In the genomic region with DNA sequence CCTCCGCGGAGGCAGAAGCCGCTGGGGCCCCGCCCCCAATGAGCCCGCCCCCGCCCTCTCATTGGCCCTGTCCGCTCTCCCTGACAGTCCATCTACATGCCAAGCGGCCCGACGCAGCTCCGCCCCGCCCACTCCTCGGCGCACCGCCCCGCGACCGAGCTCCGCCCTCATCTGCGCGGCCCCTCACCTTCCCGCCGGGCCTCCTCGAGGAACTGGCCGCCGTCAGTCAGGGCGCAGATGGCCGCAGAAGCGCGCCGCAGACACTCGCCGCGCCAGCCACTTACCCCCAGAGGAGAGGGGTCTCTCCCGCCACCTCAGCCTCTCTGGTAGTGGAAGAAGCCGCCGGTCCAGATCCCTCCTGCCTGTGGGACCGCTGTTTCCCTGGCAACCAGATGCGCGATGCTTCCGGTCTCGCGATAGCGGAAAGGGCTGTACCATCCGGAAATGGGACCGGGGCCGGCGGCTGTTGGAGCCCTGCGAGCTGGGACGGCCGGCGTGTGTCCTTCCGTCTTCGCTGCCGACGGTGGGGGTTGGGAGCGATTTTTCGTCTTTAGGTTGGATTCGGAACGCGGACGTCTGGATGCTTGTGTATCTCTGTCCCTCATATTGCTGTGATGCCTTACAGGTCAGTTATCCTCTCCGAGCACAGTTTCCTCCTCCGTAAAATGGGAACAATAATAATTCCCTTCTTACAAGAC, we compare ENCODE assay signal across 1 cellular context.
A peak's percentile ranks its signal among the peaks of the same experiment; 100 is the strongest.
TF ChIP-seq lines count a peak whose summit lies in the region.

A gene (minus strand): TSS at position 401 of the 698 bp plus-strand sequence. CDS start 6,317 bp downstream, outside the sequence.

TF ChIP-seq in HepG2, 621 proteins besides CTCF, POLR2A, EP300 and RAD21 (continued from another document and continues in another):
- TF ChIP-seq, protein P1, sequence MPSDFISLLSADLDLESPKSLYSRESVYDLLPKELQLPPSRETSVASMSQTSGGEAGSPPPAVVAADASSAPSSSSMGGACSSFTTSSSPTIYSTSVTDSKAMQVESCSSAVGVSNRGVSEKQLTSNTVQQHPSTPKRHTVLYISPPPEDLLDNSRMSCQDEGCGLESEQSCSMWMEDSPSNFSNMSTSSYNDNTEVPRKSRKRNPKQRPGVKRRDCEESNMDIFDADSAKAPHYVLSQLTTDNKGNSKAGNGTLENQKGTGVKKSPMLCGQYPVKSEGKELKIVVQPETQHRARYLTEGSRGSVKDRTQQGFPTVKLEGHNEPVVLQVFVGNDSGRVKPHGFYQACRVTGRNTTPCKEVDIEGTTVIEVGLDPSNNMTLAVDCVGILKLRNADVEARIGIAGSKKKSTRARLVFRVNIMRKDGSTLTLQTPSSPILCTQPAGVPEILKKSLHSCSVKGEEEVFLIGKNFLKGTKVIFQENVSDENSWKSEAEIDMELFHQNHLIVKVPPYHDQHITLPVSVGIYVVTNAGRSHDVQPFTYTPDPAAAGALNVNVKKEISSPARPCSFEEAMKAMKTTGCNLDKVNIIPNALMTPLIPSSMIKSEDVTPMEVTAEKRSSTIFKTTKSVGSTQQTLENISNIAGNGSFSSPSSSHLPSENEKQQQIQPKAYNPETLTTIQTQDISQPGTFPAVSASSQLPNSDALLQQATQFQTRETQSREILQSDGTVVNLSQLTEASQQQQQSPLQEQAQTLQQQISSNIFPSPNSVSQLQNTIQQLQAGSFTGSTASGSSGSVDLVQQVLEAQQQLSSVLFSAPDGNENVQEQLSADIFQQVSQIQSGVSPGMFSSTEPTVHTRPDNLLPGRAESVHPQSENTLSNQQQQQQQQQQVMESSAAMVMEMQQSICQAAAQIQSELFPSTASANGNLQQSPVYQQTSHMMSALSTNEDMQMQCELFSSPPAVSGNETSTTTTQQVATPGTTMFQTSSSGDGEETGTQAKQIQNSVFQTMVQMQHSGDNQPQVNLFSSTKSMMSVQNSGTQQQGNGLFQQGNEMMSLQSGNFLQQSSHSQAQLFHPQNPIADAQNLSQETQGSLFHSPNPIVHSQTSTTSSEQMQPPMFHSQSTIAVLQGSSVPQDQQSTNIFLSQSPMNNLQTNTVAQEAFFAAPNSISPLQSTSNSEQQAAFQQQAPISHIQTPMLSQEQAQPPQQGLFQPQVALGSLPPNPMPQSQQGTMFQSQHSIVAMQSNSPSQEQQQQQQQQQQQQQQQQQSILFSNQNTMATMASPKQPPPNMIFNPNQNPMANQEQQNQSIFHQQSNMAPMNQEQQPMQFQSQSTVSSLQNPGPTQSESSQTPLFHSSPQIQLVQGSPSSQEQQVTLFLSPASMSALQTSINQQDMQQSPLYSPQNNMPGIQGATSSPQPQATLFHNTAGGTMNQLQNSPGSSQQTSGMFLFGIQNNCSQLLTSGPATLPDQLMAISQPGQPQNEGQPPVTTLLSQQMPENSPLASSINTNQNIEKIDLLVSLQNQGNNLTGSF (CRISPR knock-in tag; IDR thresholded peaks at IDR 0.05): peak; percentile 25; the same call in 1 of the 2 replicates
- TF ChIP-seq SKI (IDR thresholded peaks at IDR 0.05; ENCODE audit: partially characterized antibody): peak; percentile 37
- TF ChIP-seq, protein P2, sequence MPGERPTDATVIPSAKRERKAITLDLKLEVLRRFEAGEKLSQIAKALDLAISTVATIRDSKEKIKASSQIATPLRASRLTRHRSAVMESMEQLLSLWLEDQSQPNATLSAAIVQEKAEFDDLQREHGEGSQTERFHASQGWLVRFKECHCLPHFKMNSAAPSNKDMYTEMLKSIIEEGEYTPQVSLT (CRISPR knock-in tag; IDR thresholded peaks at IDR 0.05; ENCODE audit: borderline replicate concordance, low read depth): no peak
- TF ChIP-seq ZNF670 (CRISPR knock-in tag; IDR thresholded peaks at IDR 0.05; ENCODE audit: borderline replicate concordance): no peak
- TF ChIP-seq FOXC1 (CRISPR knock-in tag; IDR thresholded peaks at IDR 0.05; ENCODE audit: borderline replicate concordance): peak; percentile 60; the same call in 1 of the 2 replicates
- TF ChIP-seq HCFC1 (IDR thresholded peaks at IDR 0.05; ENCODE audit: low read depth, low read length): peak; percentile 45; the same call in 1 of the 2 replicates
- no peak for TF ChIP-seq TCF7L2 (IDR thresholded peaks at IDR 0.05; ENCODE audit: low read depth, low read length)
- TF ChIP-seq, protein P3, sequence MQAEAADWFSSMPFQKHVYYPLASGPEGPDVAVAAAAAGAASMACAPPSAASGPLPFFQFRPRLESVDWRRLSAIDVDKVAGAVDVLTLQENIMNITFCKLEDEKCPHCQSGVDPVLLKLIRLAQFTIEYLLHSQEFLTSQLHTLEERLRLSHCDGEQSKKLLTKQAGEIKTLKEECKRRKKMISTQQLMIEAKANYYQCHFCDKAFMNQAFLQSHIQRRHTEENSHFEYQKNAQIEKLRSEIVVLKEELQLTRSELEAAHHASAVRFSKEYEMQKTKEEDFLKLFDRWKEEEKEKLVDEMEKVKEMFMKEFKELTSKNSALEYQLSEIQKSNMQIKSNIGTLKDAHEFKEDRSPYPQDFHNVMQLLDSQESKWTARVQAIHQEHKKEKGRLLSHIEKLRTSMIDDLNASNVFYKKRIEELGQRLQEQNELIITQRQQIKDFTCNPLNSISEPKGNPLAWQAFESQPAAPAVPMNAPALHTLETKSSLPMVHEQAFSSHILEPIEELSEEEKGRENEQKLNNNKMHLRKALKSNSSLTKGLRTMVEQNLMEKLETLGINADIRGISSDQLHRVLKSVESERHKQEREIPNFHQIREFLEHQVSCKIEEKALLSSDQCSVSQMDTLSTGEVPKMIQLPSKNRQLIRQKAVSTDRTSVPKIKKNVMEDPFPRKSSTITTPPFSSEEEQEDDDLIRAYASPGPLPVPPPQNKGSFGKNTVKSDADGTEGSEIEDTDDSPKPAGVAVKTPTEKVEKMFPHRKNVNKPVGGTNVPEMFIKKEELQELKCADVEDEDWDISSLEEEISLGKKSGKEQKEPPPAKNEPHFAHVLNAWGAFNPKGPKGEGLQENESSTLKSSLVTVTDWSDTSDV (CRISPR knock-in tag; IDR thresholded peaks at IDR 0.05): no peak
- peak; percentile 68 for TF ChIP-seq HOXA3 (CRISPR knock-in tag; IDR thresholded peaks at IDR 0.05)
- TF ChIP-seq CBX1 (IDR thresholded peaks at IDR 0.05; ENCODE audit: low read depth): no peak
- 0 out of 2 replicates have a peak, but pooled peaks have one; percentile 43 for TF ChIP-seq ZNF292 (CRISPR knock-in tag; IDR thresholded peaks at IDR 0.05; ENCODE audit: borderline replicate concordance, low read depth)
- TF ChIP-seq ATF1 (CRISPR knock-in tag; IDR thresholded peaks at IDR 0.05): no peak
- TF ChIP-seq ZC3H4 (CRISPR knock-in tag; IDR thresholded peaks at IDR 0.05; ENCODE audit: borderline replicate concordance): no peak
- no peak for TF ChIP-seq NR2F2 (IDR thresholded peaks at IDR 0.05; ENCODE audit: borderline replicate concordance, low read depth)
- TF ChIP-seq ZNF431 (CRISPR knock-in tag; IDR thresholded peaks at IDR 0.05; ENCODE audit: borderline replicate concordance, low read depth): no peak
- TF ChIP-seq RAD51 (IDR thresholded peaks at IDR 0.05; ENCODE audit: borderline replicate concordance): no peak
- TF ChIP-seq, protein P4, sequence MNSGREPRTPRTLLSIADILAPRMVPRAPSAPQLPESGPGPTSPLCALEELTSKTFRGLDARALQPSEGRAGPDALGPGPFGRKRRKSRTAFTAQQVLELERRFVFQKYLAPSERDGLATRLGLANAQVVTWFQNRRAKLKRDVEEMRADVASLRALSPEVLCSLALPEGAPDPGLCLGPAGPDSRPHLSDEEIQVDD (CRISPR knock-in tag; IDR thresholded peaks at IDR 0.05; ENCODE audit: borderline replicate concordance): no peak
- TF ChIP-seq, protein P5, sequence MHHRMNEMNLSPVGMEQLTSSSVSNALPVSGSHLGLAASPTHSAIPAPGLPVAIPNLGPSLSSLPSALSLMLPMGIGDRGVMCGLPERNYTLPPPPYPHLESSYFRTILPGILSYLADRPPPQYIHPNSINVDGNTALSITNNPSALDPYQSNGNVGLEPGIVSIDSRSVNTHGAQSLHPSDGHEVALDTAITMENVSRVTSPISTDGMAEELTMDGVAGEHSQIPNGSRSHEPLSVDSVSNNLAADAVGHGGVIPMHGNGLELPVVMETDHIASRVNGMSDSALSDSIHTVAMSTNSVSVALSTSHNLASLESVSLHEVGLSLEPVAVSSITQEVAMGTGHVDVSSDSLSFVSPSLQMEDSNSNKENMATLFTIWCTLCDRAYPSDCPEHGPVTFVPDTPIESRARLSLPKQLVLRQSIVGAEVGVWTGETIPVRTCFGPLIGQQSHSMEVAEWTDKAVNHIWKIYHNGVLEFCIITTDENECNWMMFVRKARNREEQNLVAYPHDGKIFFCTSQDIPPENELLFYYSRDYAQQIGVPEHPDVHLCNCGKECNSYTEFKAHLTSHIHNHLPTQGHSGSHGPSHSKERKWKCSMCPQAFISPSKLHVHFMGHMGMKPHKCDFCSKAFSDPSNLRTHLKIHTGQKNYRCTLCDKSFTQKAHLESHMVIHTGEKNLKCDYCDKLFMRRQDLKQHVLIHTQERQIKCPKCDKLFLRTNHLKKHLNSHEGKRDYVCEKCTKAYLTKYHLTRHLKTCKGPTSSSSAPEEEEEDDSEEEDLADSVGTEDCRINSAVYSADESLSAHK (CRISPR knock-in tag; IDR thresholded peaks at IDR 0.05; ENCODE audit: borderline replicate concordance): no peak
- peak; percentile 50 for TF ChIP-seq NFYC (CRISPR knock-in tag; IDR thresholded peaks at IDR 0.05)
- TF ChIP-seq MXD4 (CRISPR knock-in tag; IDR thresholded peaks at IDR 0.05): no peak
- TF ChIP-seq, protein P6, sequence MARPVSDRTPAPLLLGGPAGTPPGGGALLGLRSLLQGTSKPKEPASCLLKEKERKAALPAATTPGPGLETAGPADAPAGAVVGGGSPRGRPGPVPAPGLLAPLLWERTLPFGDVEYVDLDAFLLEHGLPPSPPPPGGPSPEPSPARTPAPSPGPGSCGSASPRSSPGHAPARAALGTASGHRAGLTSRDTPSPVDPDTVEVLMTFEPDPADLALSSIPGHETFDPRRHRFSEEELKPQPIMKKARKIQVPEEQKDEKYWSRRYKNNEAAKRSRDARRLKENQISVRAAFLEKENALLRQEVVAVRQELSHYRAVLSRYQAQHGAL (CRISPR knock-in tag; IDR thresholded peaks at IDR 0.05; ENCODE audit: not compliant biosample characterization): no peak
- TF ChIP-seq ZFX (CRISPR knock-in tag; IDR thresholded peaks at IDR 0.05; ENCODE audit: low read depth): peak; percentile 78
- TF ChIP-seq ZNF816 (CRISPR knock-in tag; IDR thresholded peaks at IDR 0.05; ENCODE audit: borderline replicate concordance): no peak; the same call in 1 of the 2 replicates
- TF ChIP-seq YEATS4 (CRISPR knock-in tag; IDR thresholded peaks at IDR 0.05; ENCODE audit: borderline replicate concordance): no peak; the same call in 1 of the 2 replicates
- TF ChIP-seq, protein P7, sequence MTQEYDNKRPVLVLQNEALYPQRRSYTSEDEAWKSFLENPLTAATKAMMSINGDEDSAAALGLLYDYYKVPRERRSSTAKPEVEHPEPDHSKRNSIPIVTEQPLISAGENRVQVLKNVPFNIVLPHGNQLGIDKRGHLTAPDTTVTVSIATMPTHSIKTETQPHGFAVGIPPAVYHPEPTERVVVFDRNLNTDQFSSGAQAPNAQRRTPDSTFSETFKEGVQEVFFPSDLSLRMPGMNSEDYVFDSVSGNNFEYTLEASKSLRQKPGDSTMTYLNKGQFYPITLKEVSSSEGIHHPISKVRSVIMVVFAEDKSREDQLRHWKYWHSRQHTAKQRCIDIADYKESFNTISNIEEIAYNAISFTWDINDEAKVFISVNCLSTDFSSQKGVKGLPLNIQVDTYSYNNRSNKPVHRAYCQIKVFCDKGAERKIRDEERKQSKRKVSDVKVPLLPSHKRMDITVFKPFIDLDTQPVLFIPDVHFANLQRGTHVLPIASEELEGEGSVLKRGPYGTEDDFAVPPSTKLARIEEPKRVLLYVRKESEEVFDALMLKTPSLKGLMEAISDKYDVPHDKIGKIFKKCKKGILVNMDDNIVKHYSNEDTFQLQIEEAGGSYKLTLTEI (CRISPR knock-in tag; conservative IDR thresholded peaks at IDR 0.05): no peak
- peak; percentile 82 for TF ChIP-seq GATAD1 (CRISPR knock-in tag; IDR thresholded peaks at IDR 0.05)
- no peak for TF ChIP-seq SAFB2 (CRISPR knock-in tag; IDR thresholded peaks at IDR 0.05; ENCODE audit: borderline replicate concordance, low read depth)
- TF ChIP-seq, protein P8, sequence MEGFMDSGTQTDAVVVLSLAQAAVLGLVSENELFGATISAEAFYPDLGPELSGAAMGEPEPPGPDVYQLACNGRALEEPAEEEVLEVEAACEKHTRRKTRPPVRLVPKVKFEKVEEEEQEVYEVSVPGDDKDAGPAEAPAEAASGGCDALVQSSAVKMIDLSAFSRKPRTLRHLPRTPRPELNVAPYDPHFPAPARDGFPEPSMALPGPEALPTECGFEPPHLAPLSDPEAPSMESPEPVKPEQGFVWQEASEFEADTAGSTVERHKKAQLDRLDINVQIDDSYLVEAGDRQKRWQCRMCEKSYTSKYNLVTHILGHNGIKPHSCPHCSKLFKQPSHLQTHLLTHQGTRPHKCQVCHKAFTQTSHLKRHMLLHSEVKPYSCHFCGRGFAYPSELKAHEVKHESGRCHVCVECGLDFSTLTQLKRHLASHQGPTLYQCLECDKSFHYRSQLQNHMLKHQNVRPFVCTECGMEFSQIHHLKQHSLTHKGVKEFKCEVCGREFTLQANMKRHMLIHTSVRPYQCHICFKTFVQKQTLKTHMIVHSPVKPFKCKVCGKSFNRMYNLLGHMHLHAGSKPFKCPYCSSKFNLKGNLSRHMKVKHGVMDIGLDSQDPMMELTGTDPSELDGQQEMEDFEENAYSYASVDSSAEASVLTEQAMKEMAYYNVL (CRISPR knock-in tag; IDR thresholded peaks at IDR 0.05; ENCODE audit: borderline replicate concordance): no peak
- TF ChIP-seq, protein P9, sequence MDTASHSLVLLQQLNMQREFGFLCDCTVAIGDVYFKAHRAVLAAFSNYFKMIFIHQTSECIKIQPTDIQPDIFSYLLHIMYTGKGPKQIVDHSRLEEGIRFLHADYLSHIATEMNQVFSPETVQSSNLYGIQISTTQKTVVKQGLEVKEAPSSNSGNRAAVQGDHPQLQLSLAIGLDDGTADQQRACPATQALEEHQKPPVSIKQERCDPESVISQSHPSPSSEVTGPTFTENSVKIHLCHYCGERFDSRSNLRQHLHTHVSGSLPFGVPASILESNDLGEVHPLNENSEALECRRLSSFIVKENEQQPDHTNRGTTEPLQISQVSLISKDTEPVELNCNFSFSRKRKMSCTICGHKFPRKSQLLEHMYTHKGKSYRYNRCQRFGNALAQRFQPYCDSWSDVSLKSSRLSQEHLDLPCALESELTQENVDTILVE (CRISPR knock-in tag; IDR thresholded peaks at IDR 0.05): no peak
- TF ChIP-seq KAT7 (CRISPR knock-in tag; IDR thresholded peaks at IDR 0.05; ENCODE audit: borderline replicate concordance): no peak
- TF ChIP-seq RBM22 (optimal IDR thresholded peaks at IDR 0.05; ENCODE audit: low read length): peak; percentile 77
- TF ChIP-seq, protein P10, sequence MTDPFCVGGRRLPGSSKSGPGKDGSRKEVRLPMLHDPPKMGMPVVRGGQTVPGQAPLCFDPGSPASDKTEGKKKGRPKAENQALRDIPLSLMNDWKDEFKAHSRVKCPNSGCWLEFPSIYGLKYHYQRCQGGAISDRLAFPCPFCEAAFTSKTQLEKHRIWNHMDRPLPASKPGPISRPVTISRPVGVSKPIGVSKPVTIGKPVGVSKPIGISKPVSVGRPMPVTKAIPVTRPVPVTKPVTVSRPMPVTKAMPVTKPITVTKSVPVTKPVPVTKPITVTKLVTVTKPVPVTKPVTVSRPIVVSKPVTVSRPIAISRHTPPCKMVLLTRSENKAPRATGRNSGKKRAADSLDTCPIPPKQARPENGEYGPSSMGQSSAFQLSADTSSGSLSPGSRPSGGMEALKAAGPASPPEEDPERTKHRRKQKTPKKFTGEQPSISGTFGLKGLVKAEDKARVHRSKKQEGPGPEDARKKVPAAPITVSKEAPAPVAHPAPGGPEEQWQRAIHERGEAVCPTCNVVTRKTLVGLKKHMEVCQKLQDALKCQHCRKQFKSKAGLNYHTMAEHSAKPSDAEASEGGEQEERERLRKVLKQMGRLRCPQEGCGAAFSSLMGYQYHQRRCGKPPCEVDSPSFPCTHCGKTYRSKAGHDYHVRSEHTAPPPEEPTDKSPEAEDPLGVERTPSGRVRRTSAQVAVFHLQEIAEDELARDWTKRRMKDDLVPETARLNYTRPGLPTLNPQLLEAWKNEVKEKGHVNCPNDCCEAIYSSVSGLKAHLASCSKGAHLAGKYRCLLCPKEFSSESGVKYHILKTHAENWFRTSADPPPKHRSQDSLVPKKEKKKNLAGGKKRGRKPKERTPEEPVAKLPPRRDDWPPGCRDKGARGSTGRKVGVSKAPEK (CRISPR knock-in tag; IDR thresholded peaks at IDR 0.05; ENCODE audit: borderline replicate concordance): no peak
- TF ChIP-seq ZNF766 (CRISPR knock-in tag; IDR thresholded peaks at IDR 0.05; ENCODE audit: borderline replicate concordance): no peak
